ENCODE assay signal across 17 cellular contexts in genomic region chr3:177119829-177120228, GRCh38.
"Had no signal": no experiment of that assay in that cellular context is flagged by ENCODE, and none has a peak within 500 bp of the region (broad histone marks: within the 10 kb centered on the region; RNA-seq: fewer than 3 reads in every experiment).

No MANE protein-coding gene starts in this region.

- H3K4me1 Mint-ChIP-seq: neural progenitor cell had no signal

- H3K4me3 Mint-ChIP-seq: activated CD8-positive, alpha-beta memory T cell treated with anti-CD3 and anti-CD28 coated beads, Interleukin-2, amount 10 ng/mL, durations not matched to agents 7 days and 5 days; activated naive CD8-positive, alpha-beta T cell treated with anti-CD3 and anti-CD28 coated beads for 36 hours; activated T-cell treated with anti-CD3 and anti-CD28 coated beads, Interleukin-2, amount 50 U/mL, for 4 hours; neural progenitor cell had no signal

- H3K9me3 ChIP-seq: body of pancreas, sigmoid colon, stomach, testis, upper lobe of right lung had no signal

- DNase-seq: activated CD4-positive, alpha-beta T cell treated with anti-CD3 and anti-CD28 coated beads, Interleukin-2, amount 50 U/mL, for 48 hours; activated CD8-positive, alpha-beta memory T cell treated with anti-CD3 and anti-CD28 coated beads, Interleukin-2, amount 10 ng/mL, durations not matched to agents 7 days and 5 days; activated gamma-delta T cell; activated naive CD8-positive, alpha-beta T cell treated with anti-CD3 and anti-CD28 coated beads for 36 hours; activated T-cell treated with anti-CD3 and anti-CD28 coated beads, Interleukin-2, amount 50 U/mL, for 4 hours; amygdala; body of pancreas; effector memory CD4-positive, alpha-beta T cell; foreskin melanocyte; kidney glomerular epithelial cell; sigmoid colon; spleen; stomach; T-helper 1 cell; testis; upper lobe of right lung had no signal

- H3K27me3 Mint-ChIP-seq: activated CD8-positive, alpha-beta memory T cell treated with anti-CD3 and anti-CD28 coated beads, Interleukin-2, amount 10 ng/mL, durations not matched to agents 7 days and 5 days; activated naive CD8-positive, alpha-beta T cell treated with anti-CD3 and anti-CD28 coated beads for 36 hours had no signal

- ATAC-seq: activated CD8-positive, alpha-beta memory T cell treated with anti-CD3 and anti-CD28 coated beads, Interleukin-2, amount 10 ng/mL, durations not matched to agents 7 days and 5 days; activated T-cell treated with anti-CD3 and anti-CD28 coated beads, Interleukin-2, amount 50 U/mL, for 4 hours; body of pancreas; upper lobe of right lung had no signal

- H3K27me3 ChIP-seq: body of pancreas, neural progenitor cell, sigmoid colon, spleen, stomach, testis, upper lobe of right lung had no signal

- H3K9ac ChIP-seq: neural progenitor cell had no signal

- H3K4me2 ChIP-seq: neural progenitor cell had no signal

- H3K36me3 ChIP-seq: neural progenitor cell, sigmoid colon, spleen, stomach, upper lobe of right lung had no signal

- H3K27ac ChIP-seq: body of pancreas, neural progenitor cell, spleen, stomach, testis, upper lobe of right lung had no signal

- H3K4me3 ChIP-seq: body of pancreas, neural progenitor cell, sigmoid colon, spleen, stomach, testis, upper lobe of right lung had no signal

- H3K27ac Mint-ChIP-seq: activated CD8-positive, alpha-beta memory T cell treated with anti-CD3 and anti-CD28 coated beads, Interleukin-2, amount 10 ng/mL, durations not matched to agents 7 days and 5 days; activated naive CD8-positive, alpha-beta T cell treated with anti-CD3 and anti-CD28 coated beads for 36 hours; neural progenitor cell had no signal

- H2AFZ ChIP-seq: neural progenitor cell had no signal

- H3K4me1 ChIP-seq: testis had no signal
